ENCODE assay signal across 30 cellular contexts in genomic region chr14:52346778-52347177, GRCh38. TPM values are rescaled to one million over a fixed set of nuclear protein-coding genes. Genes with fewer than 3 reads are reported as not detected.
DNase-seq lines count a peak whose midpoint lies in the region; ATAC-seq, FAIRE-seq and TF ChIP-seq lines count a peak whose summit lies in the region.
"Had no signal": no experiment of that assay in that cellular context is flagged by ENCODE, and none has a peak within 500 bp of the region (broad histone marks: within the 10 kb centered on the region; RNA-seq: fewer than 3 reads in every experiment).

No MANE protein-coding gene starts in this region.

- TF ChIP-seq CTCF in HepG2 (CRISPR knock-in tag; IDR thresholded peaks at IDR 0.05) (no peak), right lobe of liver (IDR thresholded peaks at IDR 0.05) (no peak), A549 (IDR thresholded peaks at IDR 0.05) (no peak), VCaP (conservative IDR thresholded peaks at IDR 0.05) (no peak), K562 (IDR thresholded peaks at IDR 0.05 in 2 of 3, conservative IDR thresholded peaks at IDR 0.05 in 1 of 3; ENCODE audit: insufficient read depth in 2 of 3, low read depth in 1 of 3, low read length in 3 of 3) (no peak), nephron progenitor cell (IDR thresholded peaks at IDR 0.05) (no peak)

- H3K4me3 ChIP-seq in HepG2 (replicated peaks in 1 of 3; ENCODE audit: insufficient read depth in 1 of 3, low read depth in 2 of 3, low read length in 3 of 3) (no peak overlapping the region), right lobe of liver (no peak overlapping the region), A549 (no peak overlapping the region), K562 (no peak overlapping the region)
- H3K4me3 ChIP-seq: BLaER1, GM12878 had no signal

- H4K20me1 ChIP-seq in HepG2 (ENCODE audit: insufficient read depth, low read length), result no peaks in the 10 kb centered on the region
- H4K20me1 ChIP-seq in K562 (replicated peaks; ENCODE audit: control insufficient read depth, insufficient read depth, low read length), result no peaks in the 10 kb centered on the region
- H4K20me1 ChIP-seq: BLaER1 had no signal

- H3K36me3 Mint-ChIP-seq in nephron progenitor cell (ENCODE audit: low read depth), result no peaks in the 10 kb centered on the region
- H3K36me3 Mint-ChIP-seq: CD14-positive monocyte; CD4-positive, alpha-beta memory T cell had no signal

- H3K4me2 ChIP-seq in HepG2 (ENCODE audit: low read depth, low read length) (no peak overlapping the region), A549 (no peak overlapping the region), K562 (ENCODE audit: insufficient read depth, low read length) (no peak overlapping the region)
- H3K4me2 ChIP-seq: BLaER1 had no signal

- H3K4me3 Mint-ChIP-seq in nephron progenitor cell, result no peak overlapping the region
- H3K4me3 Mint-ChIP-seq: CD8-positive, alpha-beta memory T cell had no signal

- no peak overlapping the region for H3K27ac Mint-ChIP-seq in nephron progenitor cell
- H3K27ac Mint-ChIP-seq: CD14-positive monocyte had no signal

- H3K27ac ChIP-seq in HepG2 (ENCODE audit: extremely low read length, insufficient read depth, low read length) (no peak overlapping the region), right lobe of liver (no peak overlapping the region), A549 (no peak overlapping the region), VCaP (peak overlapping the region; percentile 93; the same call in 1 of the 2 replicates), K562 (ENCODE audit: extremely low read depth, low read depth, low read length) (no peak overlapping the region)
- H3K27ac ChIP-seq: 22Rv1, BLaER1 had no signal

- intact Hi-C loops in HepG2 (cut with micrococcal nuclease; ENCODE audit: unreplicated experiment), result no loop called here
- intact Hi-C loops in right lobe of liver (cut with DNase I), result no loop called here
- intact Hi-C loops in K562 (cut with micrococcal nuclease), result no loop called here

- FAIRE-seq in HepG2 (lab: Jason Lieb, UNC), result no peak
- no peak for FAIRE-seq in A549 (lab: Jason Lieb, UNC)
- FAIRE-seq in K562 (lab: Jason Lieb, UNC), result no peak
- FAIRE-seq: GM12878, GM12892, GM18507 had no signal

- H3K9me3 ChIP-seq in HepG2 (ENCODE audit: low read length) (no peaks in the 10 kb centered on the region), right lobe of liver (no peaks in the 10 kb centered on the region), A549 (no peaks in the 10 kb centered on the region), K562 (replicated peaks; ENCODE audit: control insufficient read depth, insufficient read depth, low read depth, low read length) (no peaks in the 10 kb centered on the region)
- H3K9me3 ChIP-seq: BE2C, BLaER1 had no signal

- H3K27me3 ChIP-seq in HepG2 (ENCODE audit: control insufficient read depth in 1 of 2, insufficient read depth in 2 of 2, low read length in 2 of 2) (no peaks in the 10 kb centered on the region), right lobe of liver (no peaks in the 10 kb centered on the region), K562 (ENCODE audit: control insufficient read depth in 2 of 2, insufficient read depth in 2 of 2, low read length in 2 of 2) (no peaks in the 10 kb centered on the region)
- H3K27me3 ChIP-seq: BE2C, BLaER1 had no signal

- TF ChIP-seq POLR2A in HepG2 (IDR thresholded peaks at IDR 0.05; ENCODE audit: insufficient read depth in 1 of 2, low read depth in 2 of 2, low read length in 2 of 2), result no peak
- no peak for TF ChIP-seq POLR2A in right lobe of liver (IDR thresholded peaks at IDR 0.05)
- no peak for TF ChIP-seq POLR2A in A549 (IDR thresholded peaks at IDR 0.05; ENCODE audit: low read length)
- TF ChIP-seq POLR2A in K562 (conservative IDR thresholded peaks at IDR 0.05), result no peak

- TF ChIP-seq EP300 in HepG2 (IDR thresholded peaks at IDR 0.05; ENCODE audit: low read depth in 2 of 2, low read length in 2 of 2) (no peak), HepG2 (CRISPR knock-in tag; IDR thresholded peaks at IDR 0.05; ENCODE audit: borderline replicate concordance) (no peak), A549 (IDR thresholded peaks at IDR 0.05) (no peak), K562 (IDR thresholded peaks at IDR 0.05; ENCODE audit: low read length) (no peak)

- peaks cover 3% of the 10 kb centered on the region for H3K27me3 Mint-ChIP-seq in nephron progenitor cell (ENCODE audit: low read depth, poor library complexity)

- H3K36me3 ChIP-seq in HepG2 (replicated peaks in 1 of 2; ENCODE audit: control insufficient read depth in 1 of 2, insufficient read depth in 2 of 2, low read length in 2 of 2), result no peaks in the 10 kb centered on the region
- no peaks in the 10 kb centered on the region for H3K36me3 ChIP-seq in right lobe of liver
- H3K36me3 ChIP-seq in K562 (ENCODE audit: control insufficient read depth, insufficient read depth, low read length), result no peaks in the 10 kb centered on the region
- H3K36me3 ChIP-seq: BE2C, BLaER1 had no signal

- no peaks in the 10 kb centered on the region for H3K79me2 ChIP-seq in HepG2 (ENCODE audit: insufficient read depth, low read length)
- no peaks in the 10 kb centered on the region for H3K79me2 ChIP-seq in K562 (ENCODE audit: control insufficient read depth, insufficient read depth, low read length)

- H2AFZ ChIP-seq in HepG2 (ENCODE audit: low read length) (no peak overlapping the region), K562 (ENCODE audit: low read depth, low read length) (no peak overlapping the region)

- no peak overlapping the region for H3K9ac ChIP-seq in HepG2 (ENCODE audit: insufficient read depth, low read depth, low read length)
- no peak overlapping the region for H3K9ac ChIP-seq in K562 (ENCODE audit: insufficient read depth in 1 of 2, low read depth in 2 of 2, low read length in 2 of 2)
- H3K9ac ChIP-seq: BLaER1 had no signal

- in situ Hi-C loops in HepG2 (cut with HindIII; ENCODE audit: extremely low pct_ligation_motif_present, low pct_unique_long_range_greater_than_20kb), result no loop called here
- in situ Hi-C loops in K562 (cut with MboI), result no loop called here

- CTCF ChIA-PET in HepG2 (lab: Yijun Ruan, JAX; ENCODE audit: low intra/inter-chr PET ratio, low total read pairs), result no interaction called here
- CTCF ChIA-PET in A549 (lab: Yijun Ruan, JAX), result interaction anchor here (0.6 to 0.9 kb wide), 2 partner anchors 36 to 66 kb away, joined by 3 read pairs; no protein-coding TSS in a partner anchor
- CTCF ChIA-PET in K562 (lab: Yijun Ruan, JAX; ENCODE audit: low intra/inter-chr PET ratio), result no interaction called here

- 59% methylated on average over 4 of the region's 4 CpGs for WGBS in HepG2 (ENCODE audit: low lambda C conversion rate)
- WGBS in right lobe of liver (ENCODE audit: insufficient coverage, low coverage, low lambda C conversion rate, missing lambda C conversion rate), result 70% methylated on average over 4 of the region's 4 CpGs
- WGBS in A549 (ENCODE audit: missing lambda C conversion rate), result 78% methylated on average over 4 of the region's 4 CpGs
- 0% methylated on average over 3 of the region's 4 CpGs for WGBS in K562 (ENCODE audit: insufficient coverage, low coverage, missing lambda C conversion rate)

- POLR2A ChIA-PET in HepG2 (lab: Yijun Ruan, JAX) (no interaction called here), A549 (lab: Yijun Ruan, JAX) (no interaction called here), K562 (lab: Yijun Ruan, JAX) (no interaction called here)

- peaks cover 35% of the 10 kb centered on the region for H3K9me3 Mint-ChIP-seq in nephron progenitor cell

- TF ChIP-seq RAD21 in HepG2 (CRISPR knock-in tag; IDR thresholded peaks at IDR 0.05) (no peak), A549 (conservative IDR thresholded peaks at IDR 0.05 in 1 of 2, IDR thresholded peaks at IDR 0.05 in 1 of 2) (no peak), K562 (CRISPR knock-in tag; conservative IDR thresholded peaks at IDR 0.05 in 1 of 2, IDR thresholded peaks at IDR 0.05 in 1 of 2) (no peak)

- H3K4me1 Mint-ChIP-seq in nephron progenitor cell, result peaks cover 32% of the 10 kb centered on the region
- H3K4me1 Mint-ChIP-seq: CD14-positive monocyte had no signal

- ATAC-seq in HepG2 (no peak), right lobe of liver (no peak), A549 (no peak), K562 (no peak)
- ATAC-seq: GM12878 had no signal

- no peaks in the 10 kb centered on the region for H3K9me1 ChIP-seq in K562 (ENCODE audit: control insufficient read depth, insufficient read depth, low read length)

- BruUV-seq in HepG2 (replicated peaks; lab: Mats Ljungman, UMichigan), result no TSS peak
- BruUV-seq in K562 (replicated peaks; lab: Mats Ljungman, UMichigan), result no TSS peak

- DNase-seq in HepG2 (ENCODE audit: low spot score) (no peak), right lobe of liver (no peak), A549 (ENCODE audit: low read depth in 1 of 2, low spot score in 1 of 2) (no peak), K562 (ENCODE audit: extremely low read depth in 1 of 4, low spot score in 3 of 4) (no peak), NCI-H524 treated with DMSO at 0.1 percent for 48 hours (lab: John Stamatoyannopoulos, UW) (no peak), retina (no peak), nephron progenitor cell (no peak)
- DNase-seq: ACHN; BE2C; C1 segment of cervical spinal cord; CD4-positive, alpha-beta memory T cell; CD4-positive, CD25-positive, alpha-beta regulatory T cell; CD8-positive, alpha-beta memory T cell; COR-L47; DMS 273 treated with DMSO at 0.1 percent for 48 hours; DMS153; DMS53; DMS79; DND-41; EL; GDM1 had no signal

- H3K4me1 ChIP-seq in HepG2 (ENCODE audit: insufficient read depth, low read length), result peaks cover 7% of the 10 kb centered on the region
- H3K4me1 ChIP-seq in right lobe of liver, result no peaks in the 10 kb centered on the region
- H3K4me1 ChIP-seq in A549, result peaks cover 50% of the 10 kb centered on the region
- H3K4me1 ChIP-seq in K562 (replicated peaks in 1 of 2; ENCODE audit: control insufficient read depth in 2 of 2, insufficient read depth in 2 of 2, low read length in 2 of 2), result no peaks in the 10 kb centered on the region

RNA-seq across cellular contexts. Expression of gene PTGER2, which starts 32.7 kb away (rescaled TPM):
- total RNA-seq in HepG2 (2016; rRNA removed; fragmentation: Illumina TruSeq; extraction: Trizol), result not detected in 2 replicates
- not detected in 2 replicates for total RNA-seq in HepG2 (2016; cell fraction: cytosol; rRNA removed; fragmentation: Illumina TruSeq; extraction: Trizol; ENCODE audit: low read depth)
- total RNA-seq in HepG2 (2016; cell fraction: insoluble cytoplasmic fraction; rRNA removed; fragmentation: Illumina TruSeq; extraction: Trizol), result not detected in 2 replicates
- not detected in 2 replicates for total RNA-seq in HepG2 (2016; cell fraction: membrane; rRNA removed; fragmentation: Illumina TruSeq; extraction: Trizol)
- not detected in 2 replicates for total RNA-seq in HepG2 (2016; cell fraction: nucleus; rRNA removed; fragmentation: Illumina TruSeq; extraction: Trizol)
- not detected in 2 replicates for polyA plus RNA-seq in HepG2 (2011; rRNA removed)
- polyA plus RNA-seq in HepG2 (2011; cell fraction: cytosol; rRNA removed), result not detected in 2 replicates
- polyA plus RNA-seq in HepG2 (2011; cell fraction: nucleus; rRNA removed), result not detected in 2 replicates
- polyA plus RNA-seq in HepG2 (2012), result not detected in 2 replicates
- not detected in 2 replicates for polyA plus RNA-seq in HepG2 (2016; cell fraction: cytosol; fragmentation: Illumina TruSeq; extraction: Trizol; ENCODE audit: low read depth)
- polyA plus RNA-seq in HepG2 (2016; cell fraction: insoluble cytoplasmic fraction; fragmentation: Illumina TruSeq; extraction: Trizol; ENCODE audit: low read depth), result not detected in 2 replicates
- polyA plus RNA-seq in HepG2 (2016; cell fraction: membrane; fragmentation: Illumina TruSeq; extraction: Trizol; ENCODE audit: low read depth), result not detected in 2 replicates
- not detected in 2 replicates for polyA plus RNA-seq in HepG2 (2016; cell fraction: nucleus; fragmentation: Illumina TruSeq; extraction: Trizol; ENCODE audit: insufficient read depth, low read depth)
- not detected in 2 replicates for polyA minus RNA-seq in HepG2 (2011; rRNA and poly(A)+ RNA removed; ENCODE audit: low replicate concordance)
- not detected in 2 replicates for polyA minus RNA-seq in HepG2 (2011; cell fraction: cytosol; rRNA and poly(A)+ RNA removed)
- not detected in 2 replicates for polyA minus RNA-seq in HepG2 (2011; cell fraction: nucleus; rRNA and poly(A)+ RNA removed)
- 1 to 10 TPM in 1 of 6 experiments, under 1 TPM in 5; 0.24 to 1.9 (median 0.51) TPM for total RNA-seq in right lobe of liver
- 0.74 and 0.79 TPM in 2 replicates for polyA plus RNA-seq in A549 (2011; rRNA removed)
- 0.15 and 0.29 TPM in 2 replicates for polyA plus RNA-seq in A549 (2012; cell fraction: cytosol; rRNA removed)
- 0.05 and 0.13 TPM in 2 replicates for polyA plus RNA-seq in A549 (2012; cell fraction: nucleus; rRNA removed)
- polyA plus RNA-seq in A549 (2017; fragmentation: RNase III; extraction: RNeasy Plus Mini Kit Qiagen cat#74134 plus additional on column Dnase treatment), result 0.51 to 1.2 TPM (median 0.55 TPM) in 3 replicates
- 0.19 and 0.21 TPM in 2 replicates for polyA minus RNA-seq in A549 (2011; rRNA and poly(A)+ RNA removed)
- not detected in 2 replicates for total RNA-seq in K562 (2011; cell fraction: chromatin; rRNA removed; ENCODE audit: low replicate concordance)
- not detected in 2 replicates for total RNA-seq in K562 (2011; cell fraction: nucleolus; rRNA removed)
- total RNA-seq in K562 (2011; cell fraction: nucleoplasm; rRNA removed), result not detected in 2 replicates
- not detected in 2 replicates for total RNA-seq in K562 (2014; rRNA removed)
- total RNA-seq in K562 (2014; rRNA removed; fragmentation: Illumina TruSeq; extraction: Trizol), result not detected in 2 replicates
- not detected in 2 replicates for total RNA-seq in K562 (2015; rRNA removed; fragmentation: Illumina TruSeq; extraction: Trizol)
- total RNA-seq in K562 (2021), result not detected in 2 replicates
- not detected in 2 replicates for polyA plus RNA-seq in K562 (2011; rRNA removed)
- polyA plus RNA-seq in K562 (2011; cell fraction: cytosol; rRNA removed), result not detected in 2 replicates
- not detected in 2 replicates for polyA plus RNA-seq in K562 (2011; cell fraction: nucleus; rRNA removed)
- polyA plus RNA-seq in K562 (2012), result not detected in 2 replicates
- polyA plus RNA-seq in K562 (2014; fragmentation: Illumina TruSeq; extraction: Trizol), result not detected in 2 replicates
- polyA plus RNA-seq in K562 (2014; fragmentation: Nextera tagmentation; extraction: Ambion mirVana), result not detected
- polyA plus RNA-seq in K562 (2014; rRNA removed), result not detected in 2 replicates
- not detected in 2 replicates for polyA minus RNA-seq in K562 (2011; rRNA and poly(A)+ RNA removed)
- polyA minus RNA-seq in K562 (2011; cell fraction: cytosol; rRNA and poly(A)+ RNA removed), result not detected in 2 replicates
- not detected in 2 replicates for polyA minus RNA-seq in K562 (2011; cell fraction: nucleus; rRNA and poly(A)+ RNA removed)
- total RNA-seq: A172, A673 had no signal

Comparison
In these comparisons a context has a peak if more than half of its experiments do, and no peak if none do; other contexts are left out.
1. Of the 241 proteins assayed by ChIP-seq in both HepG2 and K562: peak only in HepG2: none; only in K562: MAFG; in both: MAFF and MAFK; in neither: 238.